ENCODE assay signal across 6 cellular contexts in the genomic region with DNA sequence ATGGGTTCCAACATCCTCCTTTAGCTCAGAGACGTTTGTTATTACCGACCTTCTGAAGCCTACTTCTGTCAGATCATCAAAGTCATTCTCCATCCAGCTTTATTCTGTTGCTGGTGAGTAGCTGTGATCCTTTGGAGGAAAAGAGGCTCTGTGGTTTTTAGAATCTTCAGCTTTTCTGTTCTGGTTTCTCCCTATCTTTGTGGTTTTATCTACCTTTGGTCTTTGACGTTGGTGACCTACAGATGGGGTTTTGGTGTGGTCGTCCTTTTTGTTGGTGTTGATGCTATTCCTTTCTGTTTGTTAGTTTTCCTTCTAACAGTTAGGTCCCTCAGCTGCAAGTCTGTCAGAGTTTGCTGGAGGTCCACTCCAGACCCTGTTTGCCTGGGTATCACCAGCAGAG. TPM values are rescaled to one million over a fixed set of nuclear protein-coding genes. Genes with fewer than 3 reads are reported as not detected.
"Had no signal": no experiment of that assay in that cellular context is flagged by ENCODE, and none has a peak within 500 bp of the region (broad histone marks: within the 10 kb centered on the region; RNA-seq: fewer than 3 reads in every experiment).

No MANE protein-coding gene starts in this region.

RNA-seq across cellular contexts. Expression of a gene that starts 12.3 kb away (rescaled TPM):
- total RNA-seq: HepG2, HT-29, HT1080, IMR-90, K562 had no signal
- polyA plus RNA-seq: HepG2, IgD-negative memory B cell, IMR-90, K562 had no signal
